ENCODE assay signal across 32 cellular contexts in genomic region chrX:143017272-143017671, GRCh38. TPM values are rescaled to one million over a fixed set of nuclear protein-coding genes. Genes with fewer than 3 reads are reported as not detected.
"Had no signal": no experiment of that assay in that cellular context is flagged by ENCODE, and none has a peak within 500 bp of the region (broad histone marks: within the 10 kb centered on the region; RNA-seq: fewer than 3 reads in every experiment).

No MANE protein-coding gene starts in this region.

- H3K36me3 ChIP-seq: cardiac muscle cell, gastrocnemius medialis, ovary, stomach, thyroid gland, upper lobe of left lung, vagina had no signal

- H3K4me3 ChIP-seq: cardiac muscle cell, gastrocnemius medialis, ovary, skin epidermis, stomach, thyroid gland, upper lobe of left lung, vagina had no signal

- H3K27ac Mint-ChIP-seq: activated naive CD8-positive, alpha-beta T cell; activated T-cell treated with anti-CD3 and anti-CD28 coated beads, Interleukin-2, amount 50 U/mL, for 24 hours; activated T-helper 2 cell treated with anti-CD3 and anti-CD28 coated beads, Interferon-gamma antibody, Interleukin-2, Interleukin-4, amounts not matched to agents 10 μg/mL and 5 μg/mL and 100 μg/mL, durations not matched to agents 14 hours and 24 hours and 36 hours; brain; effector memory CD8-positive, alpha-beta T cell; naive thymus-derived CD4-positive, alpha-beta T cell; progenitor cell of endocrine pancreas; T-helper 2 cell treated with Interferon-gamma antibody and Interleukin-4, amounts not matched to agents 5 μg/mL and 100 μg/mL, for 36 hours had no signal

- H3K4me1 ChIP-seq: gastrocnemius medialis, stomach, thyroid gland, upper lobe of left lung, vagina had no signal

- H3K27ac ChIP-seq: cardiac muscle cell, gastrocnemius medialis, ovary, skin epidermis, stomach, thyroid gland, upper lobe of left lung, vagina had no signal

- H3K36me3 Mint-ChIP-seq: activated naive CD8-positive, alpha-beta T cell; brain; naive thymus-derived CD4-positive, alpha-beta T cell had no signal

- H3K27me3 ChIP-seq: cardiac muscle cell, gastrocnemius medialis, ovary, stomach, thyroid gland, upper lobe of left lung, vagina had no signal

- H3K9me3 ChIP-seq: gastrocnemius medialis, ovary, thyroid gland, upper lobe of left lung, vagina had no signal

- FAIRE-seq: keratinocyte had no signal

- H3K4me3 Mint-ChIP-seq: activated naive CD8-positive, alpha-beta T cell; activated T-cell treated with anti-CD3 and anti-CD28 coated beads, Interleukin-2, amount 50 U/mL, for 24 hours; brain; effector memory CD8-positive, alpha-beta T cell; naive thymus-derived CD4-positive, alpha-beta T cell; T-helper 2 cell treated with Interferon-gamma antibody and Interleukin-4, amounts not matched to agents 5 μg/mL and 100 μg/mL, for 36 hours had no signal

- H3K27me3 Mint-ChIP-seq: activated naive CD8-positive, alpha-beta T cell; brain; effector memory CD8-positive, alpha-beta T cell; naive thymus-derived CD4-positive, alpha-beta T cell; progenitor cell of endocrine pancreas had no signal

- H3K4me1 Mint-ChIP-seq: brain; naive thymus-derived CD4-positive, alpha-beta T cell had no signal

- DNase-seq: activated CD4-positive, alpha-beta T cell treated with anti-CD3 and anti-CD28 coated beads, Interleukin-2, amount 50 U/mL, for 1 hour; activated CD8-positive, alpha-beta memory T cell treated with anti-CD3 and anti-CD28 coated beads, Interleukin-2, amount 50 U/mL, for 4 hours; activated T-cell treated with anti-CD3 and anti-CD28 coated beads, Interleukin-2, amount 50 U/mL, for 24 hours; anterior cingulate cortex; cortex of kidney; effector memory CD8-positive, alpha-beta T cell; erythroblast; gastrocnemius medialis; glutamatergic neuron; left colon; midbrain; naive thymus-derived CD4-positive, alpha-beta T cell; ovary; retina; stimulated activated CD4-positive, alpha-beta T cell treated with anti-CD3 and anti-CD28 coated beads, Interleukin-12 subunit alpha, Interleukin-12 subunit beta, amount 100 ng/mL, for 4 hours; stomach; T-helper 1 cell; thyroid gland; upper lobe of left lung had no signal

RNA-seq across cellular contexts. Expression of gene SPANXN4, which starts 8.5 kb away (rescaled TPM):
- total RNA-seq: activated CD8-positive, alpha-beta memory T cell treated with anti-CD3 and anti-CD28 coated beads for 36 hours; activated T-helper 2 cell treated with anti-CD3 and anti-CD28 coated beads, Interferon-gamma antibody, Interleukin-2, Interleukin-4, amounts not matched to agents 10 μg/mL and 5 μg/mL and 100 μg/mL, durations not matched to agents 14 hours and 24 hours and 36 hours; cardiac muscle cell; cerebellum; gastrocnemius medialis; left colon; lower leg skin; naive thymus-derived CD4-positive, alpha-beta T cell; ovary; progenitor cell of endocrine pancreas; sciatic nerve; stomach; thyroid gland; upper lobe of left lung; vagina had no signal
